In the genomic region with DNA sequence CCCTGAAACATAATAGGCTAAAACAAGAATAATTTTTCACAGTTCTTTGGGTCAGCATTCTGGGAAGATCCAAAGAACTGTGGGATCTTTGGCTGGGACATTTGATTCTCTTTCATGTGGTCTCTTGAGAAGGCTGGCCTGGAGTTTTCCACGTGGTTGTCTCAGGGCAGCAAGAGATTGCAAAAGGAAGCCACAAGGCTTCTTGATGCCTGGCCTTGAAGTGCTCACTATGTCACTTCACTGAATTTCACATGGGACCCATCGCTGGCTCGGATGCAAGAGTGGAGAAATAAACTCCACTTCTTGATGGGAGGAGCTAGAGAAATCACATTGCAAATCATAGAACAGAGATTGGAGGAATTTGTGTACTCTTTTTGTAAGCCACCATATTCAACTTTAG, we compare ENCODE assay signal across 17 cellular contexts.
DNase-seq lines count a peak whose midpoint lies in the region; ATAC-seq and TF ChIP-seq lines count a peak whose summit lies in the region.
"Had no signal": no experiment of that assay in that cellular context is flagged by ENCODE, and none has a peak within 500 bp of the region (broad histone marks: within the 10 kb centered on the region; RNA-seq: fewer than 3 reads in every experiment).

No MANE protein-coding gene starts in this region.

- peak; percentile 25 for DNase-seq in activated CD8-positive, alpha-beta memory T cell treated with anti-CD3 and anti-CD28 coated beads, Interleukin-2, amount 10 ng/mL, durations not matched to agents 7 days and 5 days
- no peak for DNase-seq in activated CD8-positive, alpha-beta memory T cell treated with anti-CD3 and anti-CD28 coated beads, Interleukin-2, amount 50 U/mL, for 48 hours
- DNase-seq in endodermal cell (peak; percentile 17), osteocyte (ENCODE audit: extremely low spot score, unreplicated experiment) (peak; percentile 42), tibial nerve (ENCODE audit: low spot score in 2 of 2) (peak; percentile 26 to 57), GM20000 (ENCODE audit: low spot score) (no peak), NCI-H1105 (lab: John Stamatoyannopoulos, UW) (no peak), T-cell (no peak)
- DNase-seq: BE2C; CD4-positive, alpha-beta memory T cell; GF-D8; GOT3; MM.1S; NCI-H1694 treated with DMSO at 0.1 percent for 48 hours; NK-92 treated with Interleukin-12 subunit alpha and Interleukin-12 subunit beta, amount 100 ng/mL, for 24 hours had no signal

- H3K9ac ChIP-seq in endodermal cell (ENCODE audit: extremely low read depth, low read length, poor library complexity, severe bottlenecking) = no peak overlapping the region

- no peak for ATAC-seq in activated CD8-positive, alpha-beta memory T cell treated with anti-CD3 and anti-CD28 coated beads, Interleukin-2, amount 10 ng/mL, durations not matched to agents 7 days and 5 days
- ATAC-seq in T-cell (replicated peaks in 1 of 4) = no peak
- ATAC-seq: HCT116, Right ventricle myocardium inferior had no signal

- H3K27ac ChIP-seq in endodermal cell (ENCODE audit: low read depth, low read length) (no peak overlapping the region), tibial nerve (no peak overlapping the region)

- H3K4me1 ChIP-seq in endodermal cell (ENCODE audit: control insufficient read depth, insufficient read depth, low read length) = no peaks in the 10 kb centered on the region
- H3K4me1 ChIP-seq in tibial nerve = no peaks in the 10 kb centered on the region
- H3K4me1 ChIP-seq: BE2C had no signal

- TF ChIP-seq CTCF in endodermal cell (conservative IDR thresholded peaks at IDR 0.05) = no peak
- TF ChIP-seq CTCF in osteocyte (IDR thresholded peaks at IDR 0.05) = no peak
- TF ChIP-seq CTCF in tibial nerve (IDR thresholded peaks at IDR 0.05) = no peak
- TF ChIP-seq CTCF in GM20000 (IDR thresholded peaks at IDR 0.05; ENCODE audit: extremely low read depth, missing control alignments) = no peak

- peaks cover 33% of the 10 kb centered on the region for H3K27me3 Mint-ChIP-seq in activated CD8-positive, alpha-beta memory T cell treated with anti-CD3 and anti-CD28 coated beads, Interleukin-2, amount 10 ng/mL, durations not matched to agents 7 days and 5 days
- H3K27me3 Mint-ChIP-seq in endodermal cell (ENCODE audit: insufficient read depth) (no peaks in the 10 kb centered on the region), osteocyte (ENCODE audit: unreplicated experiment) (peaks cover 28% of the 10 kb centered on the region), T-cell (peaks cover 2 to 15% of the 10 kb centered on the region in 2 donors)

- POLR2A ChIA-PET in T-cell (lab: Charles Lee) = no interaction called here

- no peak for TF ChIP-seq POLR2A in tibial nerve (IDR thresholded peaks at IDR 0.05)

- peaks cover 8% of the 10 kb centered on the region for H3K9me3 ChIP-seq in endodermal cell (ENCODE audit: control insufficient read depth, low read length)
- peaks cover 0 to 7% (median 3%) of the 10 kb centered on the region in 4 donors for H3K9me3 ChIP-seq in tibial nerve
- H3K9me3 ChIP-seq: BE2C had no signal

- CTCF ChIA-PET in activated CD8-positive, alpha-beta memory T cell treated with anti-CD3 and anti-CD28 coated beads, Interleukin-2, amount 10 ng/mL, durations not matched to agents 7 days and 5 days (lab: Charles Lee) = no interaction called here
- CTCF ChIA-PET in T-cell (lab: Charles Lee) = interaction anchor here in 1 of 2 donors (0.6 kb wide), 1 partner anchor 146 kb away, joined by 6 read pairs; no protein-coding TSS in a partner anchor

- H3K27ac Mint-ChIP-seq in activated CD8-positive, alpha-beta memory T cell treated with anti-CD3 and anti-CD28 coated beads, Interleukin-2, amount 10 ng/mL, durations not matched to agents 7 days and 5 days = no peak overlapping the region
- H3K27ac Mint-ChIP-seq in endodermal cell (no peak overlapping the region), osteocyte (ENCODE audit: unreplicated experiment) (no peak overlapping the region), T-cell (no peak overlapping the region)
- H3K27ac Mint-ChIP-seq: CD4-positive, alpha-beta memory T cell had no signal

- peaks cover 1% of the 10 kb centered on the region for H3K36me3 Mint-ChIP-seq in activated CD8-positive, alpha-beta memory T cell treated with anti-CD3 and anti-CD28 coated beads, Interleukin-2, amount 10 ng/mL, durations not matched to agents 7 days and 5 days
- H3K36me3 Mint-ChIP-seq in endodermal cell (ENCODE audit: low read depth) = no peaks in the 10 kb centered on the region
- H3K36me3 Mint-ChIP-seq in osteocyte (ENCODE audit: unreplicated experiment) = no peaks in the 10 kb centered on the region
- no peaks in the 10 kb centered on the region for H3K36me3 Mint-ChIP-seq in T-cell
- H3K36me3 Mint-ChIP-seq: CD4-positive, alpha-beta memory T cell had no signal

- H3K4me1 Mint-ChIP-seq in activated CD8-positive, alpha-beta memory T cell treated with anti-CD3 and anti-CD28 coated beads, Interleukin-2, amount 10 ng/mL, durations not matched to agents 7 days and 5 days = no peaks in the 10 kb centered on the region
- H3K4me1 Mint-ChIP-seq in endodermal cell (no peaks in the 10 kb centered on the region), osteocyte (ENCODE audit: unreplicated experiment) (no peaks in the 10 kb centered on the region), T-cell (no peaks in the 10 kb centered on the region)
- H3K4me1 Mint-ChIP-seq: CD4-positive, alpha-beta memory T cell had no signal

- peak; percentile 40 to 80 for TF ChIP-seq EP300 in tibial nerve (IDR thresholded peaks at IDR 0.05)

- 68 to 100% methylated on average over 2 to 3 of the region's 3 CpGs for WGBS in endodermal cell (ENCODE audit: insufficient coverage in 1 of 2, insufficient read length in 1 of 2), 2 experiments
- WGBS in tibial nerve, 2 donors = 56 to 65% methylated on average over 3 of the region's 3 CpGs

- H3K27me3 ChIP-seq in endodermal cell (ENCODE audit: control insufficient read depth, insufficient read depth, low read length, poor library complexity, severe bottlenecking) (no peaks in the 10 kb centered on the region), tibial nerve (no peaks in the 10 kb centered on the region)
- H3K27me3 ChIP-seq: BE2C had no signal

- no peak overlapping the region for H3K4me3 ChIP-seq in endodermal cell (ENCODE audit: low read length)
- no peak overlapping the region for H3K4me3 ChIP-seq in tibial nerve

- H3K9me3 Mint-ChIP-seq in activated CD8-positive, alpha-beta memory T cell treated with anti-CD3 and anti-CD28 coated beads, Interleukin-2, amount 10 ng/mL, durations not matched to agents 7 days and 5 days (ENCODE audit: low read depth) = peaks cover 5% of the 10 kb centered on the region
- H3K9me3 Mint-ChIP-seq in endodermal cell (peaks cover 10% of the 10 kb centered on the region), osteocyte (ENCODE audit: unreplicated experiment) (peaks cover 7% of the 10 kb centered on the region), T-cell (peaks cover 0 to 6% (median 4%) of the 10 kb centered on the region in 3 donors)

- H3K36me3 ChIP-seq in endodermal cell (ENCODE audit: control insufficient read depth, insufficient read depth, low read length) = no peaks in the 10 kb centered on the region
- no peaks in the 10 kb centered on the region for H3K36me3 ChIP-seq in tibial nerve
- H3K36me3 ChIP-seq: BE2C had no signal

- no peak overlapping the region for H3K4me3 Mint-ChIP-seq in activated CD8-positive, alpha-beta memory T cell treated with anti-CD3 and anti-CD28 coated beads, Interleukin-2, amount 10 ng/mL, durations not matched to agents 7 days and 5 days
- H3K4me3 Mint-ChIP-seq in endodermal cell = no peak overlapping the region
- no peak overlapping the region for H3K4me3 Mint-ChIP-seq in osteocyte (ENCODE audit: unreplicated experiment)
- H3K4me3 Mint-ChIP-seq in T-cell = no peak overlapping the region
- H3K4me3 Mint-ChIP-seq: CD4-positive, alpha-beta memory T cell had no signal

Comparison
In these comparisons a context has a peak if more than half of its experiments do, and no peak if none do; other contexts are left out.
1. DNase-seq: peak in activated CD8-positive, alpha-beta memory T cell treated with anti-CD3 and anti-CD28 coated beads, Interleukin-2, amount 10 ng/mL, durations not matched to agents 7 days and 5 days (single experiment), endodermal cell (single experiment), osteocyte (single experiment) and tibial nerve (2 of 2); none in activated CD8-positive, alpha-beta memory T cell treated with anti-CD3 and anti-CD28 coated beads, Interleukin-2, amount 50 U/mL, for 48 hours (single experiment), GM20000 (single experiment), NCI-H1105 (single experiment) and T-cell (0 of 34).